In genomic region chr7:34373940-34374339, GRCh38 we compare ENCODE assay signal across 22 cellular contexts.
DNase-seq lines count a peak whose midpoint lies in the region; ATAC-seq and TF ChIP-seq lines count a peak whose summit lies in the region.
"Had no signal": no experiment of that assay in that cellular context is flagged by ENCODE, and none has a peak within 500 bp of the region (broad histone marks: within the 10 kb centered on the region; RNA-seq: fewer than 3 reads in every experiment).

No MANE protein-coding gene starts in this region.

- no peak overlapping the region for H3K4me3 ChIP-seq in adipocyte (ENCODE audit: low read length)
- no peak overlapping the region for H3K4me3 ChIP-seq in osteoblast (ENCODE audit: insufficient read depth, low read length)
- H3K4me3 ChIP-seq: PC-9 had no signal

- no peak for TF ChIP-seq CTCF in osteoblast (IDR thresholded peaks at IDR 0.05; ENCODE audit: extremely low read depth, low read depth, low read length)

- H3K79me2 ChIP-seq in osteoblast (ENCODE audit: insufficient read depth, low read length): no peaks in the 10 kb centered on the region

- no peaks in the 10 kb centered on the region for H3K27me3 ChIP-seq in adipocyte (replicated peaks; ENCODE audit: control insufficient read depth, insufficient read depth, low read length)
- H3K27me3 ChIP-seq in osteoblast (ENCODE audit: insufficient read depth, low read length): no peaks in the 10 kb centered on the region
- H3K27me3 ChIP-seq: BE2C had no signal

- no peak overlapping the region for H3K27ac ChIP-seq in osteoblast (ENCODE audit: low read depth, low read length)
- H3K27ac ChIP-seq: HL-60, PC-9 had no signal

- no peaks in the 10 kb centered on the region for H4K20me1 ChIP-seq in osteoblast (ENCODE audit: insufficient read depth, low read length)

- H3K4me2 ChIP-seq in osteoblast (ENCODE audit: insufficient read depth, low read length): no peak overlapping the region
- H3K4me2 ChIP-seq: PC-9 had no signal

- H3K9me3 ChIP-seq in adipocyte (ENCODE audit: control insufficient read depth, low read length) (no peaks in the 10 kb centered on the region), osteoblast (ENCODE audit: low read depth, low read length) (no peaks in the 10 kb centered on the region)
- H3K9me3 ChIP-seq: BE2C had no signal

- peak; percentile 68 for DNase-seq in EH (ENCODE audit: low read depth)
- DNase-seq in HS-5 (ENCODE audit: low read depth): peak; percentile 14
- peak; percentile 56 for DNase-seq in adipocyte (ENCODE audit: low read depth)
- peak; percentile 11 for DNase-seq in osteoblast (ENCODE audit: insufficient read length, low spot score, missing footprints)
- no peak for DNase-seq in NCI-H2227 treated with DMSO at 0.1 percent for 48 hours (lab: John Stamatoyannopoulos, UW)
- no peak for DNase-seq in ecto neural progenitor cell (ENCODE audit: low spot score)
- DNase-seq: ACHN; BE2C; CD4-positive, CD25-positive, alpha-beta regulatory T cell; DMS79; KBM-7; MM.1S; NCI-H1092; NCI-H1436 treated with DMSO at 0.1 percent for 48 hours; NCI-H1930; NCI-H510A; NCI-H748 treated with DMSO at 0.1 percent for 48 hours; PC-9; SIG-M5; T-helper 1 cell had no signal

- H2AFZ ChIP-seq in osteoblast (ENCODE audit: low read length): no peak overlapping the region
- H2AFZ ChIP-seq: PC-9 had no signal

- H3K4me1 ChIP-seq in adipocyte (ENCODE audit: control insufficient read depth, insufficient read depth, low read length) (no peaks in the 10 kb centered on the region), osteoblast (ENCODE audit: insufficient read depth, low read length) (no peaks in the 10 kb centered on the region)
- H3K4me1 ChIP-seq: BE2C had no signal

- no peak for ATAC-seq in HG03469 (IDR thresholded peaks at IDR 0.05; ENCODE audit: unreplicated experiment)

- H3K36me3 ChIP-seq in adipocyte (ENCODE audit: control insufficient read depth, insufficient read depth, low read length, severe bottlenecking) (no peaks in the 10 kb centered on the region), osteoblast (ENCODE audit: insufficient read depth, low read length) (no peaks in the 10 kb centered on the region)
- H3K36me3 ChIP-seq: BE2C had no signal

- no peak overlapping the region for H3K9ac ChIP-seq in adipocyte (ENCODE audit: low read length)

Comparison
In these comparisons a context has a peak if more than half of its experiments do, and no peak if none do; other contexts are left out.
1. DNase-seq: peak in EH (single experiment), HS-5 (single experiment), adipocyte (single experiment) and osteoblast (single experiment); none in NCI-H2227 treated with DMSO at 0.1 percent for 48 hours (single experiment) and ecto neural progenitor cell (single experiment).